Comparison of ENCODE assay signal across 1 cellular context in genomic region chr10:88293073-88293472, GRCh38.
TF ChIP-seq lines count a peak whose summit lies in the region.

No MANE protein-coding gene starts in this region.

TF ChIP-seq in GM12878, 131 proteins besides CTCF, POLR2A, EP300 and RAD21 (continued from another document):
- TF ChIP-seq NFIC (IDR thresholded peaks at IDR 0.05; ENCODE audit: low read depth, low read length) (peak; percentile 42; the same call in 1 of the 2 replicates), SPI1 (IDR thresholded peaks at IDR 0.05; ENCODE audit: borderline replicate concordance, insufficient read depth, low read depth, low read length) (peak; percentile 55; the same call in 1 of the 2 replicates), ZNF217 (IDR thresholded peaks at IDR 0.05) (no peak), BCL3 (IDR thresholded peaks at IDR 0.05; ENCODE audit: borderline replicate concordance, insufficient read depth, low read depth, low read length, poor library complexity, severe bottlenecking) (no peak), TCF12 (IDR thresholded peaks at IDR 0.05; ENCODE audit: low read depth, low read length) (no peak), IKZF1 (conservative IDR thresholded peaks at IDR 0.05) (0 out of 2 replicates have a peak, but pooled peaks have one; percentile 24)
